Comparison of ENCODE assay signal across 20 cellular contexts in genomic region chr7:121267612-121268011, GRCh38.
"Had no signal": no experiment of that assay in that cellular context is flagged by ENCODE, and none has a peak within 500 bp of the region (broad histone marks: within the 10 kb centered on the region; RNA-seq: fewer than 3 reads in every experiment).

No MANE protein-coding gene starts in this region.

- H3K27ac ChIP-seq: colonic mucosa, left lung, neutrophil, psoas muscle, right lobe of liver, skin epidermis had no signal

- DNase-seq: caudate nucleus; colonic mucosa; dermis blood vessel endothelial cell; erythroblast; foreskin melanocyte; head of caudate nucleus; hippocampal formation; kidney glomerular epithelial cell; left lung; mucosa of descending colon; naive thymus-derived CD8-positive, alpha-beta T cell; psoas muscle; retina; right lobe of liver; stimulated activated CD4-positive, alpha-beta T cell treated with anti-CD3 and anti-CD28 coated beads, Interleukin-2, amount 100 ng/mL, for 24 hours; stimulated activated CD4-positive, alpha-beta T cell treated with anti-CD3 and anti-CD28 coated beads, Interleukin-4, amount 100 ng/mL, for 4 hours; stimulated activated naive CD4-positive, alpha-beta T cell had no signal

- H3K9me3 ChIP-seq: colonic mucosa, mucosa of descending colon, neutrophil, psoas muscle, right lobe of liver had no signal

- H3K36me3 ChIP-seq: colonic mucosa, left lung, neutrophil had no signal

- ATAC-seq: left lung; mucosa of descending colon; naive thymus-derived CD8-positive, alpha-beta T cell; psoas muscle had no signal

- H3K27me3 ChIP-seq: colonic mucosa, left lung, neutrophil, right lobe of liver had no signal

- H3K4me3 ChIP-seq: colonic mucosa, left lung, lung, mucosa of descending colon, psoas muscle, right lobe of liver, skin epidermis had no signal

- H3K4me1 ChIP-seq: colonic mucosa, left lung, psoas muscle, right lobe of liver had no signal
